In the genomic region with DNA sequence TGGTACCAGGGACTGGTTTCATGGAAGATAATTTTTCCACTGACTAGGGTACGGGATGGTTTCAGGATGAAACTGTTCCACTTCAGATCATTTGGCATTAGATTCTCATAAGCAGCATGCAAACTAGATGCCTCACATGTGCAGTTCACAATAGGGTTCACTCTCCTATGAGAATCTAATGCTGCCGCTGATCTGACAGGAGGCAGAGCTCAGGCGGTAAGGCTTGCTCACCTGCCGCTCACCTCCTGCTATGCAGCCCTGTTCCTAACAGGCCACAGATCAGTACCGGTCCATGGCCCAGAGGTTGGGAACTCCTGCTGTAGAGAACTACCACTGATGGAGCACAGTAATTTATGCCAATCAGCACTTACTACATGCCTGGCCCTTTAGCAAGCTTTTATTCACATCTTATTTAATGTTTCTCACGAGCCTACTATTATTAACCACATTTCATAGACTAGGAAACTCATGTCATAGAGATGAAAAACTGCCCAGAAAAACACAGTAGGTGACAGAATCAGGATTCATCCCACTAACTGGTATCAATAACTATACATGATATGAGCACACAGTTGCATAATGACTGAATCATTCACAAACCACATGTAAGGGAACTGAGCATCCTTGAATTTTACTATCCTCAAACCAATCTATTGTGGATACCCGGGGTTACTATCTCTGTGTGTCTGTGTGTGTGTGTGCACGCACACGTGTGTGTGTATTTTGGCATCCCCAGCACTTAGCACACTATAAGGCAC, we compare ENCODE assay signal across 32 cellular contexts. TPM values are rescaled to one million over a fixed set of nuclear protein-coding genes. Genes with fewer than 3 reads are reported as not detected.
"Had no signal": no experiment of that assay in that cellular context is flagged by ENCODE, and none has a peak within 500 bp of the region (broad histone marks: within the 10 kb centered on the region; RNA-seq: fewer than 3 reads in every experiment).

No MANE protein-coding gene starts in this region.

- H3K4me3 Mint-ChIP-seq: activated CD4-positive, alpha-beta memory T cell treated with anti-CD3 and anti-CD28 coated beads for 36 hours; activated CD4-positive, alpha-beta T cell treated with anti-CD3 and anti-CD28 coated beads, Interleukin-2, amount 10 ng/mL, durations not matched to agents 24 days and 14 days; activated naive CD4-positive, alpha-beta T cell treated with anti-CD3 and anti-CD28 coated beads for 36 hours; activated naive CD8-positive, alpha-beta T cell treated with anti-CD3 and anti-CD28 coated beads for 36 hours; activated T-helper 1 cell treated with anti-CD3 and anti-CD28 coated beads, Interleukin-12 subunit alpha, Interleukin-12 subunit beta, Interleukin-2, Interleukin-4 antibody, amounts not matched to agents 30 ng/mL and 10 ng/mL and 1 ng/mL, durations not matched to agents 14 hours and 24 hours and 36 hours; dendritic cell treated with granulocyte-macrophage colony-stimulating factor and Interleukin-4, amounts not matched to agents 40 ng/mL and 50 ng/mL, for 4 days; stimulated activated effector memory CD8-positive, alpha-beta T cell treated with anti-CD3 and anti-CD28 coated beads, Interleukin-12 subunit alpha, Interleukin-12 subunit beta, amount 100 ng/mL, for 72 hours; stimulated activated naive CD8-positive, alpha-beta T cell treated with anti-CD3 and anti-CD28 coated beads, Interleukin-15, Interleukin-2, amounts not matched to agents 100 ng/mL and 50 ng/mL, for 24 hours had no signal

- H3K36me3 Mint-ChIP-seq: activated CD4-positive, alpha-beta memory T cell treated with anti-CD3 and anti-CD28 coated beads for 36 hours; activated naive CD8-positive, alpha-beta T cell treated with anti-CD3 and anti-CD28 coated beads for 36 hours; stimulated activated effector memory CD8-positive, alpha-beta T cell treated with anti-CD3 and anti-CD28 coated beads, Interleukin-12 subunit alpha, Interleukin-12 subunit beta, amount 100 ng/mL, for 72 hours had no signal

- H3K9me3 ChIP-seq: adrenal gland, esophagus squamous epithelium, gastroesophageal sphincter, ovary, prostate gland, thoracic aorta had no signal

- H3K27ac ChIP-seq: adrenal gland, ascending aorta, brain microvascular endothelial cell, epithelial cell of prostate, esophagus squamous epithelium, gastroesophageal sphincter, hepatocyte, left ventricle myocardium inferior, ovary, prostate gland, thoracic aorta had no signal

- H3K79me2 ChIP-seq: hepatocyte had no signal

- H3K9me3 Mint-ChIP-seq: activated naive CD4-positive, alpha-beta T cell treated with anti-CD3 and anti-CD28 coated beads for 36 hours had no signal

- H2AFZ ChIP-seq: hepatocyte had no signal

- H3K4me1 ChIP-seq: prostate gland had no signal

- H3K27me3 Mint-ChIP-seq: activated CD4-positive, alpha-beta memory T cell treated with anti-CD3 and anti-CD28 coated beads for 36 hours; activated CD4-positive, alpha-beta T cell treated with anti-CD3 and anti-CD28 coated beads, Interleukin-2, amount 10 ng/mL, durations not matched to agents 24 days and 14 days had no signal

- H3K4me2 ChIP-seq: hepatocyte had no signal

- DNase-seq: activated CD4-positive, alpha-beta memory T cell treated with anti-CD3 and anti-CD28 coated beads for 36 hours; activated CD4-positive, alpha-beta T cell treated with anti-CD3 and anti-CD28 coated beads, Interleukin-2, amount 10 ng/mL, durations not matched to agents 24 days and 14 days; activated CD4-positive, CD25-positive, alpha-beta regulatory T cell treated with anti-CD3 and anti-CD28 coated beads, Interleukin-2, amount 50 U/mL, for 72 hours; activated CD8-positive, alpha-beta memory T cell treated with anti-CD3 and anti-CD28 coated beads, Interleukin-2, amount 50 U/mL, for 4 hours; activated effector memory CD4-positive, alpha-beta T cell treated with anti-CD3 and anti-CD28 coated beads, Interleukin-2, amount 50 U/mL, for 16 hours; activated naive CD4-positive, alpha-beta T cell treated with anti-CD3 and anti-CD28 coated beads for 36 hours; activated naive CD8-positive, alpha-beta T cell treated with anti-CD3 and anti-CD28 coated beads for 36 hours; activated T-cell treated with anti-CD3 and anti-CD28 coated beads, Interleukin-2, amount 50 U/mL, for 1 hour; adrenal gland; brain microvascular endothelial cell; effector CD4-positive, alpha-beta T cell; esophagus squamous epithelium; islet precursor cell; left ventricle myocardium inferior; ovary; retina; small intestine; stimulated activated CD4-positive, alpha-beta T cell treated with anti-CD3 and anti-CD28 coated beads, Interleukin-4, amount 100 ng/mL, for 24 hours; T-helper 2 cell; trophoblast cell had no signal

- H3K27ac Mint-ChIP-seq: activated CD4-positive, alpha-beta memory T cell treated with anti-CD3 and anti-CD28 coated beads for 36 hours; activated CD4-positive, alpha-beta T cell treated with anti-CD3 and anti-CD28 coated beads, Interleukin-2, amount 10 ng/mL, durations not matched to agents 24 days and 14 days; activated naive CD4-positive, alpha-beta T cell treated with anti-CD3 and anti-CD28 coated beads for 36 hours; activated naive CD8-positive, alpha-beta T cell treated with anti-CD3 and anti-CD28 coated beads for 36 hours; activated T-helper 1 cell treated with anti-CD3 and anti-CD28 coated beads, Interleukin-12 subunit alpha, Interleukin-12 subunit beta, Interleukin-2, Interleukin-4 antibody, amounts not matched to agents 30 ng/mL and 10 ng/mL and 1 ng/mL, durations not matched to agents 14 hours and 24 hours and 36 hours; dendritic cell treated with granulocyte-macrophage colony-stimulating factor and Interleukin-4, amounts not matched to agents 40 ng/mL and 50 ng/mL, for 4 days; stimulated activated effector memory CD8-positive, alpha-beta T cell treated with anti-CD3 and anti-CD28 coated beads, Interleukin-12 subunit alpha, Interleukin-12 subunit beta, amount 100 ng/mL, for 72 hours; stimulated activated naive CD8-positive, alpha-beta T cell treated with anti-CD3 and anti-CD28 coated beads, Interleukin-15, Interleukin-2, amounts not matched to agents 100 ng/mL and 50 ng/mL, for 24 hours had no signal

- H3K27me3 ChIP-seq: adrenal gland, ascending aorta, brain microvascular endothelial cell, esophagus squamous epithelium, gastroesophageal sphincter, hepatocyte, ovary had no signal

- H3K36me3 ChIP-seq: adrenal gland, ascending aorta, brain microvascular endothelial cell, esophagus squamous epithelium, gastroesophageal sphincter, left ventricle myocardium inferior, ovary, prostate gland, thoracic aorta had no signal

- H3K4me1 Mint-ChIP-seq: activated CD4-positive, alpha-beta T cell treated with anti-CD3 and anti-CD28 coated beads, Interleukin-2, amount 10 ng/mL, durations not matched to agents 24 days and 14 days; activated naive CD8-positive, alpha-beta T cell treated with anti-CD3 and anti-CD28 coated beads for 36 hours; stimulated activated effector memory CD8-positive, alpha-beta T cell treated with anti-CD3 and anti-CD28 coated beads, Interleukin-12 subunit alpha, Interleukin-12 subunit beta, amount 100 ng/mL, for 72 hours had no signal

- H3K4me3 ChIP-seq: adrenal gland, ascending aorta, esophagus squamous epithelium, gastroesophageal sphincter, hepatocyte, left ventricle myocardium inferior, ovary, prostate gland, thoracic aorta had no signal

- ATAC-seq: gastroesophageal sphincter; sciatic nerve; stimulated activated effector memory CD8-positive, alpha-beta T cell treated with anti-CD3 and anti-CD28 coated beads, Interleukin-12 subunit alpha, Interleukin-12 subunit beta, amount 100 ng/mL, for 72 hours had no signal

RNA-seq across cellular contexts. Expression of a gene that starts 46.5 kb away (rescaled TPM):
- total RNA-seq: activated CD4-positive, alpha-beta memory T cell treated with anti-CD3 and anti-CD28 coated beads for 36 hours; activated CD4-positive, alpha-beta T cell treated with anti-CD3 and anti-CD28 coated beads, Interleukin-2, amount 10 ng/mL, durations not matched to agents 24 days and 14 days; activated CD8-positive, alpha-beta memory T cell treated with anti-CD3 and anti-CD28 coated beads for 36 hours; activated naive CD4-positive, alpha-beta T cell treated with anti-CD3 and anti-CD28 coated beads for 36 hours; activated naive CD8-positive, alpha-beta T cell treated with anti-CD3 and anti-CD28 coated beads for 36 hours; activated T-helper 1 cell treated with anti-CD3 and anti-CD28 coated beads, Interleukin-12 subunit alpha, Interleukin-12 subunit beta, Interleukin-2, Interleukin-4 antibody, amounts not matched to agents 30 ng/mL and 10 ng/mL and 1 ng/mL, durations not matched to agents 14 hours and 24 hours and 36 hours had no signal
